ENCODE assay signal across 8 cellular contexts in the genomic region with DNA sequence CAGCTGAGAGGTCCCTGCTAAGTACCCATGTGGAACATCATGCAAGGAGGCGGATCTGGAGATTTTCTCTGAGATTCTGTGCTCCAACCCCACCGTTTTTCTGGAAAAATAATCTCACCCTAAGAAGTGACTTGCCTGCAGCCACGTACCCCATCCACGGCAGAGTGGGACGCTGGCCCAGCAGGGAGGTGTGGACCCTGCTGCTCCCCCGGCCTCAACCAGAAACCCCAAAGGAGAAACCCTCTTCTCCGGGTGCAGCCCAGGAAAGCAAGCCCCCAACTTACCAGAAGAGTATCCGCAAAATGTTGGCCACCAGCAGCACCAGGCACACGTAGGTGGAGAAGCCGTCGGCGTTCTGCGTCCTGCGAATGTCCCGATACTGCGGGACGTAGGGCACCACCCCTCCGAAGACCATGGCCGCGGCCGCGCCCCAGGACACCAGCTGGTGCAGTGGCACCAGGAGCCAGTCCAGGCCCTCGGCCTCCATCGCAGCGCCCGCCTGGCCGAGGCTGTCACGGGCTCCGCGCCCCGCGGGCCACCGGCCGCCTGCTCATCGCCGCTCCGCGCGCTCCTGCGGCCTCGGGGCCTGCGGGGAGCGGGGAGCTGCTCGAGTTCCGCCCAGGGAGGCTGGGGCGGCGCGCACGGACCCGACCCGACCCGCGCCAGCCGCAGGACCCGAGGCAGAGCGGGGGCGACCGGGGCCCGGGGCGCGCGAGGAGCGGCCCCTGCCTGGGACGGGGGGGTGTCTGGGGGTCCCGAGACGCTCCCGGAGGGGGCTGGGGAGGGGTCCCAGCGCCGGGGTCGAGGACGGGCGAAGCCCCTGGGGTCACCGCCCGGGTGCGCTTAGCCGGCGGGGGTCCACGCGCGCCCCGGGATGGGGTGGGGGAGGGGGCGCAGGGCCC. TPM values are rescaled to one million over a fixed set of nuclear protein-coding genes. Genes with fewer than 3 reads are reported as not detected.
DNase-seq lines count a peak whose midpoint lies in the region; ATAC-seq and TF ChIP-seq lines count a peak whose summit lies in the region.

No MANE protein-coding gene starts in this region.

- no peaks in the 10 kb centered on the region for H3K4me1 ChIP-seq in foreskin keratinocyte
- peaks cover 15% of the 10 kb centered on the region for H3K4me1 ChIP-seq in neuron (ENCODE audit: insufficient read depth, low read length)

- peak overlapping the region; percentile 23 for H3K27ac ChIP-seq in foreskin keratinocyte

- H3K9me3 Mint-ChIP-seq in activated CD4-positive, alpha-beta memory T cell treated with anti-CD3 and anti-CD28 coated beads, Interleukin-2, amount 10 ng/mL, durations not matched to agents 7 days and 5 days: no peaks in the 10 kb centered on the region

- TF ChIP-seq CTCF in foreskin keratinocyte (conservative IDR thresholded peaks at IDR 0.05): no peak

- H3K4me3 ChIP-seq in neuron (ENCODE audit: low read length): peak overlapping the region; percentile 56

- peaks cover 20% of the 10 kb centered on the region for H3K36me3 ChIP-seq in neuron (ENCODE audit: insufficient read depth, low read length)

- no peaks in the 10 kb centered on the region for H3K27me3 ChIP-seq in foreskin keratinocyte
- H3K27me3 ChIP-seq in neuron (ENCODE audit: insufficient read depth, low read length): no peaks in the 10 kb centered on the region

- peaks cover 23% of the 10 kb centered on the region for H3K4me1 Mint-ChIP-seq in activated CD4-positive, alpha-beta memory T cell treated with anti-CD3 and anti-CD28 coated beads, Interleukin-2, amount 10 ng/mL, durations not matched to agents 7 days and 5 days

- peaks cover 12% of the 10 kb centered on the region for H3K36me3 Mint-ChIP-seq in activated CD4-positive, alpha-beta memory T cell treated with anti-CD3 and anti-CD28 coated beads, Interleukin-2, amount 10 ng/mL, durations not matched to agents 7 days and 5 days (ENCODE audit: low read depth)

- H3K9me3 ChIP-seq in neuron (ENCODE audit: low read length): no peaks in the 10 kb centered on the region

- POLR2A ChIA-PET in activated CD4-positive, alpha-beta memory T cell treated with anti-CD3 and anti-CD28 coated beads, Interleukin-2, amount 10 ng/mL, durations not matched to agents 7 days and 5 days (lab: Charles Lee): interaction anchor here (0.7 to 3.6 kb wide), 7 partner anchors 9 to 271 kb away, joined by 3 to 34 read pairs (median 6); a partner anchor contains a TSS

- peak; percentile 24 for ATAC-seq in HG03521 (IDR thresholded peaks at IDR 0.05; ENCODE audit: unreplicated experiment)
- peak; percentile 13 for ATAC-seq in foreskin keratinocyte

- H2AFZ ChIP-seq in neuron (ENCODE audit: low read depth, low read length): no peak overlapping the region

- DNase-seq in stimulated activated CD4-positive, alpha-beta T cell treated with anti-CD3 and anti-CD28 coated beads, Interleukin-15, amount 100 ng/mL, for 24 hours: peak; percentile 47
- DNase-seq in stimulated activated CD4-positive, alpha-beta T cell treated with anti-CD3 and anti-CD28 coated beads, Interleukin-12 subunit alpha, Interleukin-12 subunit beta, amount 100 ng/mL, for 4 hours: no peak
- DNase-seq in activated CD4-positive, alpha-beta memory T cell treated with anti-CD3 and anti-CD28 coated beads, Interleukin-2, amount 10 ng/mL, durations not matched to agents 7 days and 5 days: no peak
- DNase-seq in foreskin keratinocyte: no peak
- no peak for DNase-seq in T1000 (lab: John Stamatoyannopoulos, UW)
- DNase-seq in NCI-H2171 treated with DMSO at 0.1 percent for 48 hours (lab: John Stamatoyannopoulos, UW): no peak

- peak overlapping the region; percentile 42 for H3K27ac Mint-ChIP-seq in activated CD4-positive, alpha-beta memory T cell treated with anti-CD3 and anti-CD28 coated beads, Interleukin-2, amount 10 ng/mL, durations not matched to agents 7 days and 5 days

- H3K4me3 Mint-ChIP-seq in activated CD4-positive, alpha-beta memory T cell treated with anti-CD3 and anti-CD28 coated beads, Interleukin-2, amount 10 ng/mL, durations not matched to agents 7 days and 5 days: peak overlapping the region; percentile 82

- peaks cover 11% of the 10 kb centered on the region for H3K27me3 Mint-ChIP-seq in activated CD4-positive, alpha-beta memory T cell treated with anti-CD3 and anti-CD28 coated beads, Interleukin-2, amount 10 ng/mL, durations not matched to agents 7 days and 5 days

- CTCF ChIA-PET in activated CD4-positive, alpha-beta memory T cell treated with anti-CD3 and anti-CD28 coated beads, Interleukin-2, amount 10 ng/mL, durations not matched to agents 7 days and 5 days (lab: Charles Lee): interaction anchor here (1.0 to 1.8 kb wide), 3 partner anchors 9 to 84 kb away, joined by 3 to 10 read pairs (median 4); a partner anchor contains a TSS

RNA-seq across cellular contexts. Expression of a gene that starts 0.8 kb away (rescaled TPM):
- 10 to 100 TPM; 28.6 to 32.0 TPM for total RNA-seq in activated CD4-positive, alpha-beta memory T cell treated with anti-CD3 and anti-CD28 coated beads, Interleukin-2, amount 10 ng/mL, durations not matched to agents 7 days and 5 days
- 32.7 and 33.7 TPM in 2 replicates for total RNA-seq in foreskin keratinocyte
- 35.1 and 36.7 TPM in 2 replicates for polyA plus RNA-seq in foreskin keratinocyte

RNA-seq across cellular contexts. Expression of a gene that starts 13.8 kb away (rescaled TPM):
- total RNA-seq in activated CD4-positive, alpha-beta memory T cell treated with anti-CD3 and anti-CD28 coated beads, Interleukin-2, amount 10 ng/mL, durations not matched to agents 7 days and 5 days: 1 to 10 TPM; 9.0 to 9.2 TPM
- 23.9 and 26.1 TPM in 2 replicates for total RNA-seq in foreskin keratinocyte
- polyA plus RNA-seq in foreskin keratinocyte: 28.2 and 32.0 TPM in 2 replicates

RNA-seq across cellular contexts. Expression of a gene that starts 37.7 kb away (rescaled TPM):
- 100 to 1,000 TPM; 120 TPM for total RNA-seq in activated CD4-positive, alpha-beta memory T cell treated with anti-CD3 and anti-CD28 coated beads, Interleukin-2, amount 10 ng/mL, durations not matched to agents 7 days and 5 days
- total RNA-seq in foreskin keratinocyte: 124 and 135 TPM in 2 replicates
- 187 and 200 TPM in 2 replicates for polyA plus RNA-seq in foreskin keratinocyte
